Comparison of ENCODE assay signal across 22 cellular contexts in genomic region chr9:114119242-114120191, GRCh38. TPM values are rescaled to one million over a fixed set of nuclear protein-coding genes. Genes with fewer than 3 reads are reported as not detected.
DNase-seq lines count a peak whose midpoint lies in the region; ATAC-seq and TF ChIP-seq lines count a peak whose summit lies in the region.
"Had no signal": no experiment of that assay in that cellular context is flagged by ENCODE, and none has a peak within 500 bp of the region (broad histone marks: within the 10 kb centered on the region; RNA-seq: fewer than 3 reads in every experiment).

No MANE protein-coding gene starts in this region.

- H3K9me3 ChIP-seq in body of pancreas (no peaks in the 10 kb centered on the region), thyroid gland (no peaks in the 10 kb centered on the region), Peyer's patch (no peaks in the 10 kb centered on the region)
- H3K9me3 ChIP-seq: BE2C had no signal

- H3K4me1 ChIP-seq in body of pancreas (peaks cover 35% of the 10 kb centered on the region), thyroid gland (peaks cover 19 to 41% of the 10 kb centered on the region in 2 donors), Peyer's patch (no peaks in the 10 kb centered on the region)
- H3K4me1 ChIP-seq: BE2C had no signal

- no peak for TF ChIP-seq POLR2A in body of pancreas (IDR thresholded peaks at IDR 0.05)
- TF ChIP-seq POLR2A in thyroid gland (IDR thresholded peaks at IDR 0.05): no peak
- no peak for TF ChIP-seq POLR2A in Peyer's patch (IDR thresholded peaks at IDR 0.05)

- ATAC-seq in body of pancreas: no peak
- ATAC-seq in GM19351 (IDR thresholded peaks at IDR 0.05; ENCODE audit: unreplicated experiment): no peak

- H3K36me3 ChIP-seq in H7 (replicated peaks; ENCODE audit: control insufficient read depth, insufficient read depth, low read length): no peaks in the 10 kb centered on the region
- no peaks in the 10 kb centered on the region for H3K36me3 ChIP-seq in body of pancreas (replicated peaks in 1 of 2; ENCODE audit: insufficient read depth in 1 of 2, low read depth in 2 of 2)
- H3K36me3 ChIP-seq in thyroid gland: no peaks in the 10 kb centered on the region
- H3K36me3 ChIP-seq in Peyer's patch: no peaks in the 10 kb centered on the region
- H3K36me3 ChIP-seq: BE2C had no signal

- TF ChIP-seq CTCF in body of pancreas (IDR thresholded peaks at IDR 0.05) (no peak), thyroid gland (IDR thresholded peaks at IDR 0.05) (no peak), Peyer's patch (IDR thresholded peaks at IDR 0.05) (no peak)

- H3K27me3 ChIP-seq in H7 (ENCODE audit: control insufficient read depth, insufficient read depth, low read length) (no peaks in the 10 kb centered on the region; the same call in 1 of the 2 replicates), body of pancreas (no peaks in the 10 kb centered on the region), thyroid gland (no peaks in the 10 kb centered on the region), Peyer's patch (no peaks in the 10 kb centered on the region)

- intact Hi-C loops in body of pancreas (cut with DNase I) (no loop called here), thyroid gland (cut with DNase I) (no loop called here)

- 30 to 46% methylated on average over 7 to 8 of the region's 9 CpGs for WGBS in body of pancreas, 2 donors
- 65 to 75% methylated on average over 7 to 8 of the region's 9 CpGs for WGBS in thyroid gland, 2 donors

- no peak overlapping the region for H3K4me3 ChIP-seq in H7 (ENCODE audit: insufficient read depth, low read depth, low read length)
- H3K4me3 ChIP-seq in body of pancreas: no peak overlapping the region
- H3K4me3 ChIP-seq in thyroid gland (replicated peaks in 1 of 3): no peak overlapping the region
- H3K4me3 ChIP-seq in Peyer's patch: no peak overlapping the region

- DNase-seq in H7 (peak; percentile 19), body of pancreas (no peak), midbrain (lab: John Stamatoyannopoulos, UW) (peak; percentile 11), thyroid gland (no peak), Peyer's patch (no peak), NCI-H748 (lab: John Stamatoyannopoulos, UW; ENCODE audit: unreplicated experiment) (no peak)
- DNase-seq: BE2C, EL, GF-D8, H9, KG1, NCI-H1092, NCI-H1436 treated with DMSO at 0.1 percent for 48 hours, NCI-H2029, NCI-H2227 treated with DMSO at 0.1 percent for 48 hours, NCI-H510A treated with DMSO at 0.1 percent for 48 hours, NCI-H82, OCI-M1, Right ventricle myocardium superior had no signal

- H3K27ac ChIP-seq in body of pancreas (peak overlapping the region; percentile 54 to 86 (median 80)), thyroid gland (peak overlapping the region in 2 of 3 donors; percentile 62 to 77), Peyer's patch (no peak overlapping the region)

RNA-seq across cellular contexts. Expression of gene KIF12, which starts 20.4 kb away (rescaled TPM):
- total RNA-seq in H7 (2014; rRNA removed; shearing (Covaris generic)): 0.92 and 2.0 TPM in 2 replicates
- total RNA-seq in body of pancreas: 100 to 1,000 TPM; 135 to 249 TPM
- 10 to 100 TPM; 13.4 to 56.0 (median 31.7) TPM for total RNA-seq in thyroid gland
- total RNA-seq in Peyer's patch: 10 to 100 TPM; 23.6 to 85.3 (median 41.3) TPM
- total RNA-seq: A673, Right ventricle myocardium superior had no signal

RNA-seq across cellular contexts. Expression of gene COL27A1, which starts 35.8 kb away (rescaled TPM):
- total RNA-seq in H7 (2014; rRNA removed; shearing (Covaris generic)): 10.5 and 10.8 TPM in 2 replicates
- total RNA-seq in body of pancreas (10 to 100 TPM; 24.1 to 58.0 TPM), thyroid gland (10 to 100 TPM in 2 of 4 donors, 1 to 10 TPM in 2; 6.7 to 32.5 (median 10.6) TPM), Peyer's patch (10 to 100 TPM in 1 of 4 donors, 1 to 10 TPM in 3; 5.8 to 23.1 (median 7.2) TPM)

RNA-seq across cellular contexts. Expression of gene AMBP, which starts 41.4 kb away (rescaled TPM):
- 1.6 and 1.7 TPM in 2 replicates for total RNA-seq in H7 (2014; rRNA removed; shearing (Covaris generic))
- total RNA-seq in body of pancreas: 100 to 1,000 TPM in 1 of 2 donors, 10 to 100 TPM in 1; 53.4 to 307 TPM
- 1 to 10 TPM in 2 of 4 donors, under 1 TPM in 1, not detected in 1; 0.83 to 4.2 (median 2.1) TPM for total RNA-seq in thyroid gland
- 1 to 10 TPM in 1 of 4 donors, not detected in 3; 4.4 TPM for total RNA-seq in Peyer's patch
- total RNA-seq: A673, SK-MEL-5 had no signal

Comparison
In these comparisons a context has a peak if more than half of its experiments do, and no peak if none do; other contexts are left out.
1. DNase-seq: peak in H7 (single experiment) and midbrain (single experiment); none in body of pancreas (0 of 4), thyroid gland (0 of 2), Peyer's patch (0 of 3) and NCI-H748 (single experiment).
2. H3K27ac ChIP-seq: peak in body of pancreas (4 of 4) and thyroid gland (2 of 3); none in Peyer's patch (0 of 4).
3. RNA of gene AMBP, which starts 41.4 kb away (total RNA-seq): 53.4 to 307 TPM in body of pancreas; 0.83 to 4.2 TPM in thyroid gland, 1.6 to 1.7 TPM in H7 and 4.4 TPM in Peyer's patch; every median in the first group is over 10 times any median in the second.